In the genomic region with DNA sequence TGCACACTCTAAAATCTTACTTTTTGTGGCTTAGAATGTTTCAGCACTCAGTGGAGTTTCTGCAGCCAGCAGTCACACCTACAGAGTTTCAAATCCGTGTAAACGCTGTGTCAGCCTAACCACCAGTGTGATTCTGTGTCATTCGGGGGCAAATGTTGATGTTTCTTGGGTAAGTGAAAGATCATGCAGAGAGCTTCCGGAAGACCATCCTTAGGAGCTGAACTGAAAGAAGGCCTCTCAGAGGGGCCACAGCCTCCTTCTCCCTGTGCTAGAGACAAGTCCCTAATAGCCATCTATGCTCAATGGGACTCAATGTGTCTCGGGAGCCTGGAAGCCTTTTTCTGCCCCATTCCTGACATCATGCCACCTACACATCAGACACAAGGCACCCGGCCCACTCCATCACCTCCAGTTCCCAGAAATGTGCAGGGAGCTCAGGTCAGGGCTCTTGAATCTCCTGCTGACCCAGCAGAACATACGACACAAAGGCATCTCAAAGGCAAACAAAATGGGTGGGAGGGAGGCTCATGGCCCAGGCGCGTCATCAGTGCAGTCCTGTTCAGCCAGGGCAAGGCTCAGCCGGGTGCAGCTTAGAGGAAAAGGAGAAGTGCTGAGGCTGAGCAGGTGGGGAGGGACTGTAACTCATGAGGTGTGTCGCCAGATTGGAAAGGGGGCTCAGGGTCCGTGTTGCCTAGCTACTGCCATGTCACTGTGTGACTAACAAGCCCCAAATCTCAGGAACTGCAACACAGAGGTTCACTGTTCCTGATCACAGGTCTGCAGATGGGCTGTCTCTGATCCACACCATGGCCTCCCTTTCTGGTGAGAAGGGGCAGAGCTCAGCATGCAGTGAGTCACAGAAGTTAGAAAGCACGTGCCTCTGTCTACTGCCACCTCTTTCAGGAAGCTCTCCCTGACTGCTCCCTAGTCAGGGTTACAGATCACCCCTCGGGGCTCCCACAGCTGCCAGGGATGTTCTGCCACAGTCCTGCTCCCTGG, we compare ENCODE assay signal across 1 cellular context.
A peak's percentile ranks its signal among the peaks of the same experiment; 100 is the strongest.
TF ChIP-seq lines count a peak whose summit lies in the region.

No MANE protein-coding gene starts in this region.

TF ChIP-seq in IMR-90, 13 proteins besides CTCF, POLR2A, EP300 and RAD21 (continued from another document):
- TF ChIP-seq RCOR1 (IDR thresholded peaks at IDR 0.05; ENCODE audit: insufficient replicate concordance, low read length): no peak
- TF ChIP-seq, protein P1, sequence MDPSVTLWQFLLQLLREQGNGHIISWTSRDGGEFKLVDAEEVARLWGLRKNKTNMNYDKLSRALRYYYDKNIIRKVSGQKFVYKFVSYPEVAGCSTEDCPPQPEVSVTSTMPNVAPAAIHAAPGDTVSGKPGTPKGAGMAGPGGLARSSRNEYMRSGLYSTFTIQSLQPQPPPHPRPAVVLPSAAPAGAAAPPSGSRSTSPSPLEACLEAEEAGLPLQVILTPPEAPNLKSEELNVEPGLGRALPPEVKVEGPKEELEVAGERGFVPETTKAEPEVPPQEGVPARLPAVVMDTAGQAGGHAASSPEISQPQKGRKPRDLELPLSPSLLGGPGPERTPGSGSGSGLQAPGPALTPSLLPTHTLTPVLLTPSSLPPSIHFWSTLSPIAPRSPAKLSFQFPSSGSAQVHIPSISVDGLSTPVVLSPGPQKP (IDR thresholded peaks at IDR 0.05; ENCODE audit: borderline replicate concordance, low read depth, low read length): no peak
- no peak for TF ChIP-seq FOS (IDR thresholded peaks at IDR 0.05; ENCODE audit: low read depth, low read length)
- TF ChIP-seq SMC3 (IDR thresholded peaks at IDR 0.05; ENCODE audit: low read depth, low read length): no peak
- TF ChIP-seq MAFK (IDR thresholded peaks at IDR 0.05; ENCODE audit: low read depth, low read length): peak; percentile 56
- TF ChIP-seq, protein P2, sequence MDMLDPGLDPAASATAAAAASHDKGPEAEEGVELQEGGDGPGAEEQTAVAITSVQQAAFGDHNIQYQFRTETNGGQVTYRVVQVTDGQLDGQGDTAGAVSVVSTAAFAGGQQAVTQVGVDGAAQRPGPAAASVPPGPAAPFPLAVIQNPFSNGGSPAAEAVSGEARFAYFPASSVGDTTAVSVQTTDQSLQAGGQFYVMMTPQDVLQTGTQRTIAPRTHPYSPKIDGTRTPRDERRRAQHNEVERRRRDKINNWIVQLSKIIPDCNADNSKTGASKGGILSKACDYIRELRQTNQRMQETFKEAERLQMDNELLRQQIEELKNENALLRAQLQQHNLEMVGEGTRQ (IDR thresholded peaks at IDR 0.05; ENCODE audit: low read depth, low read length): peak; percentile 38; the same call in 1 of the 2 replicates
- no peak for TF ChIP-seq CHD1 (IDR thresholded peaks at IDR 0.05; ENCODE audit: low read depth, low read length)
- TF ChIP-seq BHLHE40 (IDR thresholded peaks at IDR 0.05; ENCODE audit: low read depth, low read length): peak; percentile 58; the same call in 1 of the 2 replicates
- TF ChIP-seq CEBPB (IDR thresholded peaks at IDR 0.05; ENCODE audit: low read depth, low read length): no peak
TF ChIP-seq in IMR-90: peak in this region for 3.
